Comparison of ENCODE assay signal across 15 cellular contexts in the genomic region with DNA sequence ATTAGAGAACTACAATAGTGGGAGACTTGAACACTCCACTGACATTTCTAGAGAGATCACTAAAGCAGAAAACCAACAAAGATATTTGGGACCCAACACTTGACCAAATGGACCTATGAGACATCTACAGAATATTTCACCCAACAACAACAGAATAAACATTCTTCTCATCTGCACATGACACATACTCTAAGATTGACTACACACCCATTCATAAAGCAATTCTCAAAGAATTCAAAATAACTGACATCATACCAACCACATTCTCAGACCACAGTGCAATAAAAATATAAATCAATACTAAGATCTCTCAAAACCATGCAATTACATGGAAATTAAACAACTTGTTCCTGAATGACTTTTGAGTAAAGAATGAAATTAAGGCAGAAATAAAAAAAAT.
DNase-seq lines count a peak whose midpoint lies in the region; ATAC-seq and TF ChIP-seq lines count a peak whose summit lies in the region.
"Had no signal": no experiment of that assay in that cellular context is flagged by ENCODE, and none has a peak within 500 bp of the region (broad histone marks: within the 10 kb centered on the region; RNA-seq: fewer than 3 reads in every experiment).

No MANE protein-coding gene starts in this region.

- no peaks in the 10 kb centered on the region for H3K27me3 ChIP-seq in thoracic aorta (replicated peaks; ENCODE audit: insufficient read depth)

- no peak for DNase-seq in activated CD4-positive, CD25-positive, alpha-beta regulatory T cell treated with anti-CD3 and anti-CD28 coated beads, Interleukin-2, amount 50 U/mL, for 72 hours
- peak; percentile 56 for DNase-seq in SW480 (ENCODE audit: low spot score)
- DNase-seq in fibroblast of the aortic adventitia (ENCODE audit: low read depth): peak; percentile 63
- no peak for DNase-seq in thoracic aorta (ENCODE audit: low spot score)
- DNase-seq in D341Med (ENCODE audit: low spot score): no peak
- DNase-seq in germinal center (ENCODE audit: low spot score): no peak
- DNase-seq: activated CD4-positive, alpha-beta T cell treated with anti-CD3 and anti-CD28 coated beads, Interleukin-2, amount 50 U/mL, for 48 hours; aorta; head of caudate nucleus; MM.1S; NCI-H524 treated with DMSO at 0.1 percent for 48 hours; stimulated activated naive CD4-positive, alpha-beta T cell treated with Interleukin-2 at 50 U/mL for 16 hours had no signal

- H3K9me3 ChIP-seq in thoracic aorta: no peaks in the 10 kb centered on the region

- peak; percentile 35 to 56 for ATAC-seq in activated CD4-positive, CD25-positive, alpha-beta regulatory T cell treated with anti-CD3 and anti-CD28 coated beads, Interleukin-2, amount 50 U/mL, for 24 hours
- peak; percentile 24 for ATAC-seq in thoracic aorta (ENCODE audit: insufficient number of reproducible peaks, low FRiP score, low read depth)
- ATAC-seq in HG03457 (IDR thresholded peaks at IDR 0.05; ENCODE audit: unreplicated experiment): no peak

- peak overlapping the region; percentile 51 to 88 for H3K27ac ChIP-seq in thoracic aorta
- H3K27ac ChIP-seq: 22Rv1 had no signal

- TF ChIP-seq CTCF in fibroblast of the aortic adventitia (IDR thresholded peaks at IDR 0.05; ENCODE audit: insufficient read depth, low read length): no peak
- TF ChIP-seq CTCF in thoracic aorta (IDR thresholded peaks at IDR 0.05): no peak

- H3K4me1 ChIP-seq in thoracic aorta (ENCODE audit: control insufficient read depth in 1 of 2, low read depth in 2 of 2): peaks cover 37 to 53% of the 10 kb centered on the region in 2 donors

- no peak overlapping the region for H3K4me3 ChIP-seq in fibroblast of the aortic adventitia (ENCODE audit: low read depth, low read length)
- no peak overlapping the region for H3K4me3 ChIP-seq in thoracic aorta

- H3K36me3 ChIP-seq in thoracic aorta: no peaks in the 10 kb centered on the region

Comparison
In these comparisons a context has a peak if more than half of its experiments do, and no peak if none do; other contexts are left out.
1. DNase-seq: peak in SW480 (single experiment) and fibroblast of the aortic adventitia (single experiment); none in activated CD4-positive, CD25-positive, alpha-beta regulatory T cell treated with anti-CD3 and anti-CD28 coated beads, Interleukin-2, amount 50 U/mL, for 72 hours (single experiment), thoracic aorta (single experiment), D341Med (single experiment) and germinal center (single experiment).